Comparison of ENCODE assay signal across 1 cellular context in genomic region chr5:126987271-126987899, GRCh38.
TF ChIP-seq lines count a peak whose summit lies in the region.

No MANE protein-coding gene starts in this region.

TF ChIP-seq in HepG2, 621 proteins besides CTCF, POLR2A, EP300 and RAD21 (continued from another document):
- 0 out of 4 replicates have a peak, but pooled peaks of 1 of the 2 experiments have one; percentile 19 for TF ChIP-seq REST (IDR thresholded peaks at IDR 0.05; ENCODE audit: borderline replicate concordance in 1 of 2, low read depth in 1 of 2, low read length in 2 of 2)
- no peak for TF ChIP-seq YEATS4 (CRISPR knock-in tag; IDR thresholded peaks at IDR 0.05; ENCODE audit: borderline replicate concordance)
- no peak for TF ChIP-seq LCORL (IDR thresholded peaks at IDR 0.05)
- TF ChIP-seq LCORL (CRISPR knock-in tag; IDR thresholded peaks at IDR 0.05), result no peak
- no peak for TF ChIP-seq ZNF501 (CRISPR knock-in tag; IDR thresholded peaks at IDR 0.05)
- no peak for TF ChIP-seq ZNF337 (CRISPR knock-in tag; IDR thresholded peaks at IDR 0.05; ENCODE audit: borderline replicate concordance, low read depth)
- TF ChIP-seq ZHX2 (IDR thresholded peaks at IDR 0.05; ENCODE audit: low read depth), result no peak
- TF ChIP-seq ZHX2 (CRISPR knock-in tag; IDR thresholded peaks at IDR 0.05; ENCODE audit: borderline replicate concordance), result no peak
- no peak for TF ChIP-seq ZNF101 (CRISPR knock-in tag; IDR thresholded peaks at IDR 0.05; ENCODE audit: borderline replicate concordance, low read depth)
- TF ChIP-seq ZNF564 (CRISPR knock-in tag; IDR thresholded peaks at IDR 0.05), result 0 out of 2 replicates have a peak, but pooled peaks have one; percentile 37
- no peak for TF ChIP-seq ZMYM3 (CRISPR knock-in tag; IDR thresholded peaks at IDR 0.05)
- peak; percentile 32 for TF ChIP-seq HNRNPK (IDR thresholded peaks at IDR 0.05; ENCODE audit: low read depth, low read length, poor library complexity, severe bottlenecking)
- no peak for TF ChIP-seq GRHL1 (CRISPR knock-in tag; conservative IDR thresholded peaks at IDR 0.05)
- TF ChIP-seq U2AF2 (IDR thresholded peaks at IDR 0.05; ENCODE audit: low read depth, low read length), result no peak
- TF ChIP-seq SATB2 (CRISPR knock-in tag; IDR thresholded peaks at IDR 0.05), result no peak
- TF ChIP-seq HMG20B (CRISPR knock-in tag; conservative IDR thresholded peaks at IDR 0.05), result no peak
- TF ChIP-seq, protein P1, sequence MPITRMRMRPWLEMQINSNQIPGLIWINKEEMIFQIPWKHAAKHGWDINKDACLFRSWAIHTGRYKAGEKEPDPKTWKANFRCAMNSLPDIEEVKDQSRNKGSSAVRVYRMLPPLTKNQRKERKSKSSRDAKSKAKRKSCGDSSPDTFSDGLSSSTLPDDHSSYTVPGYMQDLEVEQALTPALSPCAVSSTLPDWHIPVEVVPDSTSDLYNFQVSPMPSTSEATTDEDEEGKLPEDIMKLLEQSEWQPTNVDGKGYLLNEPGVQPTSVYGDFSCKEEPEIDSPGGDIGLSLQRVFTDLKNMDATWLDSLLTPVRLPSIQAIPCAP (CRISPR knock-in tag; IDR thresholded peaks at IDR 0.05; ENCODE audit: low read depth), result no peak
- TF ChIP-seq ZNF138 (CRISPR knock-in tag; IDR thresholded peaks at IDR 0.05; ENCODE audit: low read depth), result no peak
- TF ChIP-seq BCLAF1 (IDR thresholded peaks at IDR 0.05), result no peak
